Comparison of ENCODE assay signal across 23 cellular contexts in the genomic region with DNA sequence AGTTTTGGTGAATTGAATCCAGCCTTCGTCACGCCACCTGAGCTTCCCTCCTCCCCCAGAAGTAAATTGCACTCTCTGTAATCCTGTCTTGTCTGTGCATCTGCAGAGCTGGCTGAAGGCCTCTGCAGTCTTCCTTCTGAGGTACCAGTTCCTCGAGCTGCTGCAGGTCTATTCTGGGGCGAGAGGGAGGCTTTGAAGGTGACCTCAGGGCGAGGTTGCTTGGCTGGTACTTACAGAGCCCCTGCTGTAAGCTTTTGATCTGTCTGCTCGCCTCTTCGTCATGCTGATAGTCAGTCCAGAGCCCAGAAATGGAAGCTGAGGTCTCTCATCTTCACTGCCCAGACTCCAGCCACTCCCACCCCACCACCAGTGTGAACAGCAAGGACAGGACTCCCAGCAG.
DNase-seq lines count a peak whose midpoint lies in the region; ATAC-seq, FAIRE-seq and TF ChIP-seq lines count a peak whose summit lies in the region.
"Had no signal": no experiment of that assay in that cellular context is flagged by ENCODE, and none has a peak within 500 bp of the region (broad histone marks: within the 10 kb centered on the region; RNA-seq: fewer than 3 reads in every experiment).

No MANE protein-coding gene starts in this region.

- no peaks in the 10 kb centered on the region for H3K9me3 Mint-ChIP-seq in neural crest cell
- no peaks in the 10 kb centered on the region for H3K9me3 Mint-ChIP-seq in GM23338

- H3K36me3 ChIP-seq in WERI-Rb-1 (no peaks in the 10 kb centered on the region), HepG2 (replicated peaks in 1 of 2; ENCODE audit: control insufficient read depth in 1 of 2, insufficient read depth in 2 of 2, low read length in 2 of 2) (no peaks in the 10 kb centered on the region), GM23338 (ENCODE audit: insufficient read depth) (no peaks in the 10 kb centered on the region)
- H3K36me3 ChIP-seq: BE2C had no signal

- no peaks in the 10 kb centered on the region for H3K79me2 ChIP-seq in HepG2 (ENCODE audit: insufficient read depth, low read length)
- H3K79me2 ChIP-seq in GM23338 (replicated peaks; ENCODE audit: insufficient read depth) = no peaks in the 10 kb centered on the region

- CTCF ChIA-PET in HepG2 (lab: Yijun Ruan, JAX; ENCODE audit: low intra/inter-chr PET ratio, low total read pairs) = no interaction called here

- TF ChIP-seq RAD21 in HepG2 (CRISPR knock-in tag; IDR thresholded peaks at IDR 0.05) = no peak

- TF ChIP-seq CTCF in WERI-Rb-1 (IDR thresholded peaks at IDR 0.05; ENCODE audit: low read depth, low read length) = no peak
- no peak for TF ChIP-seq CTCF in neural crest cell (conservative IDR thresholded peaks at IDR 0.05)
- TF ChIP-seq CTCF in HepG2 (CRISPR knock-in tag; IDR thresholded peaks at IDR 0.05) = no peak
- no peak for TF ChIP-seq CTCF in GM23338 (conservative IDR thresholded peaks at IDR 0.05; ENCODE audit: low read depth in 2 of 2)

- BruUV-seq in HepG2 (replicated peaks; lab: Mats Ljungman, UMichigan) = no TSS peak

- POLR2A ChIA-PET in HepG2 (lab: Yijun Ruan, JAX) = no interaction called here

- WGBS in HepG2 (ENCODE audit: low lambda C conversion rate) = 66% methylated on average over 4 of the region's 7 CpGs

- no peak overlapping the region for H3K9ac ChIP-seq in HepG2 (ENCODE audit: insufficient read depth, low read depth, low read length)

- H3K4me2 ChIP-seq in HepG2 (ENCODE audit: low read depth, low read length) (no peak overlapping the region), GM23338 (no peak overlapping the region)

- H3K27me3 Mint-ChIP-seq in neural crest cell (ENCODE audit: low read depth) (no peaks in the 10 kb centered on the region), GM23338 (ENCODE audit: insufficient read depth, low read depth, poor library complexity) (peaks cover 15% of the 10 kb centered on the region)
- H3K27me3 Mint-ChIP-seq: CD4-positive, CD25-positive, alpha-beta regulatory T cell had no signal

- H3K36me3 Mint-ChIP-seq in neural crest cell (ENCODE audit: low read depth) = no peaks in the 10 kb centered on the region
- H3K36me3 Mint-ChIP-seq in GM23338 (ENCODE audit: low read depth) = no peaks in the 10 kb centered on the region
- H3K36me3 Mint-ChIP-seq: CD4-positive, CD25-positive, alpha-beta regulatory T cell; CD8-positive, alpha-beta memory T cell had no signal

- peak; percentile 26 for ATAC-seq in left ventricle myocardium superior
- no peak for ATAC-seq in HepG2
- no peak for ATAC-seq in GM23338

- TF ChIP-seq EP300 in HepG2 (IDR thresholded peaks at IDR 0.05; ENCODE audit: low read depth in 2 of 2, low read length in 2 of 2) (no peak), HepG2 (CRISPR knock-in tag; IDR thresholded peaks at IDR 0.05; ENCODE audit: borderline replicate concordance) (no peak)

- H4K20me1 ChIP-seq in HepG2 (ENCODE audit: insufficient read depth, low read length) (no peaks in the 10 kb centered on the region), GM23338 (replicated peaks; ENCODE audit: insufficient read depth) (no peaks in the 10 kb centered on the region)

- no peak overlapping the region for H2AFZ ChIP-seq in HepG2 (ENCODE audit: low read length)
- H2AFZ ChIP-seq in GM23338 = no peak overlapping the region

- intact Hi-C loops in left ventricle myocardium superior (cut with micrococcal nuclease) = no loop called here
- intact Hi-C loops in cardiac septum (cut with DNase I) = no loop called here
- intact Hi-C loops in HepG2 (cut with micrococcal nuclease; ENCODE audit: unreplicated experiment) = no loop called here

- no peaks in the 10 kb centered on the region for H3K4me1 ChIP-seq in HepG2 (ENCODE audit: insufficient read depth, low read length)
- no peaks in the 10 kb centered on the region for H3K4me1 ChIP-seq in GM23338 (ENCODE audit: insufficient read depth)
- H3K4me1 ChIP-seq: BE2C had no signal

- H3K4me1 Mint-ChIP-seq in neural crest cell (peaks cover 5% of the 10 kb centered on the region), GM23338 (peaks cover 11% of the 10 kb centered on the region; the same call in 2 of the 3 replicates)
- H3K4me1 Mint-ChIP-seq: CD4-positive, CD25-positive, alpha-beta regulatory T cell; CD8-positive, alpha-beta memory T cell had no signal

- H3K27ac Mint-ChIP-seq in neural crest cell (ENCODE audit: unreplicated experiment) (peak overlapping the region; percentile 50), GM23338 (no peak overlapping the region; the same call in 1 of the 2 replicates)
- H3K27ac Mint-ChIP-seq: CD4-positive, CD25-positive, alpha-beta regulatory T cell; CD8-positive, alpha-beta memory T cell had no signal

- no peak overlapping the region for H3K4me3 Mint-ChIP-seq in neural crest cell
- no peak overlapping the region for H3K4me3 Mint-ChIP-seq in GM23338
- H3K4me3 Mint-ChIP-seq: CD4-positive, CD25-positive, alpha-beta regulatory T cell; CD8-positive, alpha-beta memory T cell had no signal

- no peak for TF ChIP-seq POLR2A in HepG2 (IDR thresholded peaks at IDR 0.05; ENCODE audit: insufficient read depth in 1 of 2, low read depth in 2 of 2, low read length in 2 of 2)

- H3K27ac ChIP-seq in WERI-Rb-1 (peak overlapping the region; percentile 26; the same call in 1 of the 2 replicates), HepG2 (ENCODE audit: extremely low read length, insufficient read depth, low read length) (no peak overlapping the region), GM23338 (ENCODE audit: low read depth) (no peak overlapping the region)

- DNase-seq in left ventricle myocardium superior = peak; percentile 15
- DNase-seq in cardiac septum (ENCODE audit: low spot score) = no peak
- DNase-seq in WERI-Rb-1 = peak; percentile 77
- no peak for DNase-seq in neural crest cell (ENCODE audit: low read depth, low spot score)
- DNase-seq in urothelium cell line (ENCODE audit: low spot score) = no peak
- DNase-seq in HepG2 (ENCODE audit: low spot score) = no peak
- DNase-seq in GM23338 (ENCODE audit: low spot score) = no peak
- no peak for DNase-seq in middle frontal gyrus (ENCODE audit: extremely low spot score, low spot score)
- DNase-seq: ACHN; BE2C; C1 segment of cervical spinal cord; CD4-positive, CD25-positive, alpha-beta regulatory T cell; CD8-positive, alpha-beta memory T cell; COR-L47; DMS 273 treated with DMSO at 0.1 percent for 48 hours; DMS53; DND-41; EL had no signal

- FAIRE-seq in urothelium cell line (lab: Jason Lieb, UNC) (peak; percentile 27), HepG2 (lab: Jason Lieb, UNC) (no peak)
- FAIRE-seq: A204.1, G401.6, GM12891, GM19239, H54 had no signal

- in situ Hi-C loops in HepG2 (cut with HindIII; ENCODE audit: extremely low pct_ligation_motif_present, low pct_unique_long_range_greater_than_20kb) = no loop called here

- no peaks in the 10 kb centered on the region for H3F3A ChIP-seq in GM23338 (replicated peaks; ENCODE audit: low read depth)

- H3K4me3 ChIP-seq in WERI-Rb-1 (ENCODE audit: low read depth, low read length) = no peak overlapping the region
- no peak overlapping the region for H3K4me3 ChIP-seq in HepG2 (replicated peaks in 1 of 3; ENCODE audit: insufficient read depth in 1 of 3, low read depth in 2 of 3, low read length in 3 of 3)
- H3K4me3 ChIP-seq in GM23338 = no peak overlapping the region

- no peaks in the 10 kb centered on the region for H3K9me3 ChIP-seq in WERI-Rb-1 (ENCODE audit: severe bottlenecking)
- no peaks in the 10 kb centered on the region for H3K9me3 ChIP-seq in HepG2 (ENCODE audit: low read length)

- H3K27me3 ChIP-seq in WERI-Rb-1 (ENCODE audit: insufficient read depth, low read depth, severe bottlenecking) (no peaks in the 10 kb centered on the region), HepG2 (ENCODE audit: control insufficient read depth in 1 of 2, insufficient read depth in 2 of 2, low read length in 2 of 2) (no peaks in the 10 kb centered on the region), GM23338 (ENCODE audit: insufficient read depth) (no peaks in the 10 kb centered on the region)
- H3K27me3 ChIP-seq: BE2C had no signal

- H3K9me2 ChIP-seq in GM23338 (ENCODE audit: insufficient read depth) = no peaks in the 10 kb centered on the region

TF ChIP-seq in HepG2, 621 proteins besides CTCF, POLR2A, EP300 and RAD21 (continues in another document):
- TF ChIP-seq GATAD2A (CRISPR knock-in tag; IDR thresholded peaks at IDR 0.05) = no peak

TF ChIP-seq in GM23338, 12 proteins besides CTCF, POLR2A, EP300 and RAD21 (continues in another document):
- TF ChIP-seq CREB1 (CRISPR knock-in tag; IDR thresholded peaks at IDR 0.05; ENCODE audit: low read depth) = no peak
- TF ChIP-seq REST (IDR thresholded peaks at IDR 0.05; ENCODE audit: unreplicated experiment) = no peak
- no peak for TF ChIP-seq EZH2phosphoT487 (IDR thresholded peaks at IDR 0.05; ENCODE audit: unreplicated experiment)
- no peak for TF ChIP-seq JUNB (IDR thresholded peaks at IDR 0.05; ENCODE audit: unreplicated experiment)
- no peak for TF ChIP-seq NANOG (IDR thresholded peaks at IDR 0.05; ENCODE audit: borderline replicate concordance)
- no peak for TF ChIP-seq ZNF114 (CRISPR knock-in tag; IDR thresholded peaks at IDR 0.05)

Comparison
In these comparisons a context has a peak if more than half of its experiments do, and no peak if none do; other contexts are left out.
1. DNase-seq: peak in left ventricle myocardium superior (single experiment) and WERI-Rb-1 (single experiment); none in cardiac septum (single experiment), neural crest cell (single experiment), urothelium cell line (single experiment), HepG2 (single experiment), GM23338 (single experiment) and middle frontal gyrus (single experiment).